14 cellular contexts compared by ENCODE assay signal in the genomic region with DNA sequence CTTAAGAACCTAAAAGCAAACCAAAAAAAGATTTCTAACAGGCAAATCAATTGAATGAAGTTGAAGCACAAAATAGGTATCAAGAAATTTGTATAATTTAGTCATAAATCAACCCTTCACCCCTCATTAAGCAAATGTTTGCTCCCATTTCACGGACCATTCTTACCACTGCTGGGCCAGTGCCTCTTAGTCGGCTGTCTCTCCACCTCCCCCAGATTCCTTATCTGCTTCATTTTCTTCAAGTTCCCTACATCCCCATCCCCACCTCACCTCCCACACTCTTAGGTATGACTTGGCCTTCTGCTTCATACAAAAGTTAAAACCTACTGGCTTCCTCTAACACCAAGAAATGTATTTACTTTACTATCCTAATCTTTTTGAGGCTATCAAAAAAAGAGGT. TPM values are rescaled to one million over a fixed set of nuclear protein-coding genes. Genes with fewer than 3 reads are reported as not detected.
DNase-seq lines count a peak whose midpoint lies in the region; ATAC-seq and TF ChIP-seq lines count a peak whose summit lies in the region.
"Had no signal": no experiment of that assay in that cellular context is flagged by ENCODE, and none has a peak within 500 bp of the region (broad histone marks: within the 10 kb centered on the region; RNA-seq: fewer than 3 reads in every experiment).

No MANE protein-coding gene starts in this region.

- H3K27ac Mint-ChIP-seq in activated naive CD4-positive, alpha-beta T cell treated with anti-CD3 and anti-CD28 coated beads, Interleukin-2, amount 50 U/mL, for 24 hours, result peak overlapping the region; percentile 41
- H3K27ac Mint-ChIP-seq in activated naive CD4-positive, alpha-beta T cell treated with anti-CD3 and anti-CD28 coated beads, Interleukin-2, amount 10 ng/mL, durations not matched to agents 7 days and 5 days, result no peak overlapping the region
- no peak overlapping the region for H3K27ac Mint-ChIP-seq in WTC11
- H3K27ac Mint-ChIP-seq in endothelial cell (ENCODE audit: unreplicated experiment), result peak overlapping the region; percentile 48
- H3K27ac Mint-ChIP-seq in nephron, result peak overlapping the region; percentile 48 to 89 (median 63)
- H3K27ac Mint-ChIP-seq in stimulated activated effector memory CD8-positive, alpha-beta T cell treated with anti-CD3 and anti-CD28 coated beads, Interleukin-12 subunit alpha, Interleukin-12 subunit beta, amount 100 ng/mL, for 72 hours, result no peak overlapping the region
- H3K27ac Mint-ChIP-seq: CD14-positive monocyte had no signal

- no peak overlapping the region for H2AFZ ChIP-seq in PC-9

- no peaks in the 10 kb centered on the region for H3K27me3 Mint-ChIP-seq in activated naive CD4-positive, alpha-beta T cell treated with anti-CD3 and anti-CD28 coated beads, Interleukin-2, amount 50 U/mL, for 24 hours
- no peaks in the 10 kb centered on the region for H3K27me3 Mint-ChIP-seq in activated naive CD4-positive, alpha-beta T cell treated with anti-CD3 and anti-CD28 coated beads, Interleukin-2, amount 10 ng/mL, durations not matched to agents 7 days and 5 days
- no peaks in the 10 kb centered on the region for H3K27me3 Mint-ChIP-seq in WTC11 (ENCODE audit: low read depth)
- H3K27me3 Mint-ChIP-seq in endothelial cell (ENCODE audit: unreplicated experiment), result no peaks in the 10 kb centered on the region
- no peaks in the 10 kb centered on the region for H3K27me3 Mint-ChIP-seq in nephron (ENCODE audit: low read depth)
- H3K27me3 Mint-ChIP-seq: CD8-positive, alpha-beta memory T cell had no signal

- H3K79me2 ChIP-seq in PC-9 (ENCODE audit: low read depth), result no peaks in the 10 kb centered on the region

- intact Hi-C loops in PC-9 (cut with micrococcal nuclease; ENCODE audit: unreplicated experiment), result no loop called here
- intact Hi-C loops in right lobe of liver (cut with DNase I), result no loop called here

- TF ChIP-seq POLR2A in right lobe of liver (IDR thresholded peaks at IDR 0.05), result no peak

- H3K36me3 ChIP-seq in PC-9 (ENCODE audit: low read depth) (peaks cover under 1% of the 10 kb centered on the region; the same call in 1 of the 2 replicates), right lobe of liver (peaks cover 0 to 7% (median 3%) of the 10 kb centered on the region in 4 donors)

- no peaks in the 10 kb centered on the region for H3F3A ChIP-seq in PC-9 (ENCODE audit: insufficient read depth, low read depth)

- H3K4me3 ChIP-seq in PC-9, result no peak overlapping the region
- no peak overlapping the region for H3K4me3 ChIP-seq in right lobe of liver

- H3K4me1 ChIP-seq in PC-9 (replicated peaks; ENCODE audit: insufficient read depth) (no peaks in the 10 kb centered on the region), right lobe of liver (no peaks in the 10 kb centered on the region)
- H3K4me1 ChIP-seq: Caco-2 had no signal

- no peaks in the 10 kb centered on the region for H3K9me3 Mint-ChIP-seq in activated naive CD4-positive, alpha-beta T cell treated with anti-CD3 and anti-CD28 coated beads, Interleukin-2, amount 50 U/mL, for 24 hours
- no peaks in the 10 kb centered on the region for H3K9me3 Mint-ChIP-seq in activated naive CD4-positive, alpha-beta T cell treated with anti-CD3 and anti-CD28 coated beads, Interleukin-2, amount 10 ng/mL, durations not matched to agents 7 days and 5 days
- H3K9me3 Mint-ChIP-seq in WTC11 (no peaks in the 10 kb centered on the region), endothelial cell (ENCODE audit: unreplicated experiment) (no peaks in the 10 kb centered on the region), nephron (no peaks in the 10 kb centered on the region)
- no peaks in the 10 kb centered on the region for H3K9me3 Mint-ChIP-seq in stimulated activated effector memory CD8-positive, alpha-beta T cell treated with anti-CD3 and anti-CD28 coated beads, Interleukin-12 subunit alpha, Interleukin-12 subunit beta, amount 100 ng/mL, for 72 hours
- H3K9me3 Mint-ChIP-seq: CD8-positive, alpha-beta memory T cell had no signal

- H3K4me3 Mint-ChIP-seq in activated naive CD4-positive, alpha-beta T cell treated with anti-CD3 and anti-CD28 coated beads, Interleukin-2, amount 50 U/mL, for 24 hours, result no peak overlapping the region
- H3K4me3 Mint-ChIP-seq in activated naive CD4-positive, alpha-beta T cell treated with anti-CD3 and anti-CD28 coated beads, Interleukin-2, amount 10 ng/mL, durations not matched to agents 7 days and 5 days, result no peak overlapping the region
- no peak overlapping the region for H3K4me3 Mint-ChIP-seq in WTC11
- no peak overlapping the region for H3K4me3 Mint-ChIP-seq in endothelial cell (ENCODE audit: unreplicated experiment)
- no peak overlapping the region for H3K4me3 Mint-ChIP-seq in nephron
- H3K4me3 Mint-ChIP-seq in stimulated activated effector memory CD8-positive, alpha-beta T cell treated with anti-CD3 and anti-CD28 coated beads, Interleukin-12 subunit alpha, Interleukin-12 subunit beta, amount 100 ng/mL, for 72 hours, result no peak overlapping the region
- H3K4me3 Mint-ChIP-seq: CD14-positive monocyte; CD8-positive, alpha-beta memory T cell had no signal

- peaks cover 9% of the 10 kb centered on the region for H3K4me1 Mint-ChIP-seq in activated naive CD4-positive, alpha-beta T cell treated with anti-CD3 and anti-CD28 coated beads, Interleukin-2, amount 50 U/mL, for 24 hours
- peaks cover 2% of the 10 kb centered on the region for H3K4me1 Mint-ChIP-seq in activated naive CD4-positive, alpha-beta T cell treated with anti-CD3 and anti-CD28 coated beads, Interleukin-2, amount 10 ng/mL, durations not matched to agents 7 days and 5 days
- H3K4me1 Mint-ChIP-seq in WTC11 (no peaks in the 10 kb centered on the region), endothelial cell (ENCODE audit: unreplicated experiment) (peaks cover 9% of the 10 kb centered on the region), nephron (peaks cover 17% of the 10 kb centered on the region)
- peaks cover 4% of the 10 kb centered on the region for H3K4me1 Mint-ChIP-seq in stimulated activated effector memory CD8-positive, alpha-beta T cell treated with anti-CD3 and anti-CD28 coated beads, Interleukin-12 subunit alpha, Interleukin-12 subunit beta, amount 100 ng/mL, for 72 hours

- DNase-seq in activated naive CD4-positive, alpha-beta T cell treated with anti-CD3 and anti-CD28 coated beads, Interleukin-2, amount 10 ng/mL, durations not matched to agents 7 days and 5 days, result no peak
- DNase-seq in WTC11 (ENCODE audit: low spot score) (no peak), endothelial cell (ENCODE audit: low spot score) (no peak), PC-9 (no peak), right lobe of liver (no peak)
- no peak for DNase-seq in stimulated activated effector memory CD8-positive, alpha-beta T cell treated with anti-CD3 and anti-CD28 coated beads, Interleukin-12 subunit alpha, Interleukin-12 subunit beta, amount 100 ng/mL, for 72 hours (ENCODE audit: low spot score in 2 of 2)
- DNase-seq: Caco-2; CD8-positive, alpha-beta memory T cell; DMS 273 treated with DMSO at 0.1 percent for 48 hours had no signal

- H3K9me2 ChIP-seq in PC-9 (ENCODE audit: insufficient read depth), result no peaks in the 10 kb centered on the region

- no peak for ATAC-seq in WTC11
- ATAC-seq in stimulated activated effector memory CD8-positive, alpha-beta T cell treated with anti-CD3 and anti-CD28 coated beads, Interleukin-12 subunit alpha, Interleukin-12 subunit beta, amount 100 ng/mL, for 72 hours, result no peak
- ATAC-seq in right lobe of liver, result no peak
- ATAC-seq: HepG2 had no signal

- 75% methylated on average over 2 of the region's 2 CpGs for WGBS in right lobe of liver (ENCODE audit: insufficient coverage, low coverage, low lambda C conversion rate, missing lambda C conversion rate)

- no TSS peak for BruUV-seq in PC-9 (replicated peaks; lab: Mats Ljungman, UMichigan)

- H3K27ac ChIP-seq in PC-9, result no peak overlapping the region
- no peak overlapping the region for H3K27ac ChIP-seq in right lobe of liver
- H3K27ac ChIP-seq: 22Rv1 had no signal

- H3K27me3 ChIP-seq in PC-9 (ENCODE audit: insufficient read depth, low read depth) (no peaks in the 10 kb centered on the region), right lobe of liver (no peaks in the 10 kb centered on the region)

- TF ChIP-seq CTCF in WTC11 (IDR thresholded peaks at IDR 0.05), result no peak
- TF ChIP-seq CTCF in endothelial cell (IDR thresholded peaks at IDR 0.05; ENCODE audit: unreplicated experiment), result no peak
- TF ChIP-seq CTCF in nephron (IDR thresholded peaks at IDR 0.05; ENCODE audit: unreplicated experiment in 3 of 3), result no peak
- no peak for TF ChIP-seq CTCF in PC-9 (conservative IDR thresholded peaks at IDR 0.05)
- TF ChIP-seq CTCF in right lobe of liver (IDR thresholded peaks at IDR 0.05), result no peak

- peaks cover 11% of the 10 kb centered on the region for H3K36me3 Mint-ChIP-seq in activated naive CD4-positive, alpha-beta T cell treated with anti-CD3 and anti-CD28 coated beads, Interleukin-2, amount 50 U/mL, for 24 hours
- peaks cover 7% of the 10 kb centered on the region for H3K36me3 Mint-ChIP-seq in activated naive CD4-positive, alpha-beta T cell treated with anti-CD3 and anti-CD28 coated beads, Interleukin-2, amount 10 ng/mL, durations not matched to agents 7 days and 5 days
- H3K36me3 Mint-ChIP-seq in WTC11, result peaks cover 11% of the 10 kb centered on the region
- no peaks in the 10 kb centered on the region for H3K36me3 Mint-ChIP-seq in endothelial cell (ENCODE audit: low read depth, unreplicated experiment)
- peaks cover 52% of the 10 kb centered on the region for H3K36me3 Mint-ChIP-seq in nephron (ENCODE audit: low read depth)
- peaks cover 22% of the 10 kb centered on the region for H3K36me3 Mint-ChIP-seq in stimulated activated effector memory CD8-positive, alpha-beta T cell treated with anti-CD3 and anti-CD28 coated beads, Interleukin-12 subunit alpha, Interleukin-12 subunit beta, amount 100 ng/mL, for 72 hours

- H4K20me1 ChIP-seq in PC-9 (ENCODE audit: insufficient read depth), result no peaks in the 10 kb centered on the region

- CTCF ChIA-PET in activated naive CD4-positive, alpha-beta T cell treated with anti-CD3 and anti-CD28 coated beads, Interleukin-2, amount 10 ng/mL, durations not matched to agents 7 days and 5 days (lab: Charles Lee), result no interaction called here
- CTCF ChIA-PET in WTC11 (lab: Charles Lee) (no interaction called here), PC-9 (lab: Charles Lee) (no interaction called here)

- POLR2A ChIA-PET in WTC11 (lab: Charles Lee), result interaction anchor here (1.0 kb wide), 1 partner anchor 12 kb away, joined by 4 read pairs; a partner anchor contains a TSS
- POLR2A ChIA-PET in PC-9 (lab: Charles Lee; ENCODE audit: unreplicated experiment), result no interaction called here

- H3K9me3 ChIP-seq in PC-9 (ENCODE audit: insufficient read depth, low read depth), result no peaks in the 10 kb centered on the region
- H3K9me3 ChIP-seq in right lobe of liver, result no peaks in the 10 kb centered on the region
- H3K9me3 ChIP-seq: Caco-2 had no signal

- no peak overlapping the region for H3K4me2 ChIP-seq in PC-9

TF ChIP-seq in WTC11, 78 proteins besides CTCF, POLR2A, EP300 and RAD21 (continues in another document):
- TF ChIP-seq MXD4 (CRISPR knock-in tag; IDR thresholded peaks at IDR 0.05; ENCODE audit: borderline replicate concordance), result no peak

RNA-seq across cellular contexts. Expression of a gene that starts 11.8 kb away (rescaled TPM):
- total RNA-seq in WTC11 (2021) (12.6 to 15.6 TPM (median 14.6 TPM) in 3 replicates), endothelial cell (ENCODE audit: unreplicated experiment) (9.6 TPM), PC-9 (2021) (10.2 and 11.5 TPM in 2 replicates), right lobe of liver (10 to 100 TPM in 1 of 6 experiments, 1 to 10 TPM in 5; 4.8 to 10.1 (median 5.5) TPM)

RNA-seq across cellular contexts. Expression of a gene that starts 60.0 kb away (rescaled TPM):
- 83.4 to 91.0 TPM (median 89.0 TPM) in 3 replicates for total RNA-seq in WTC11 (2021)
- 13.3 TPM for total RNA-seq in endothelial cell (ENCODE audit: unreplicated experiment)
- 21.3 and 22.5 TPM in 2 replicates for total RNA-seq in PC-9 (2021)
- 1 to 10 TPM; 4.4 to 8.5 (median 7.1) TPM for total RNA-seq in right lobe of liver

Comparison
In these comparisons a context has a peak if more than half of its experiments do, and no peak if none do; other contexts are left out.
1. H3K27ac Mint-ChIP-seq: peak in activated naive CD4-positive, alpha-beta T cell treated with anti-CD3 and anti-CD28 coated beads, Interleukin-2, amount 50 U/mL, for 24 hours (single experiment), endothelial cell (single experiment) and nephron (3 of 3); none in activated naive CD4-positive, alpha-beta T cell treated with anti-CD3 and anti-CD28 coated beads, Interleukin-2, amount 10 ng/mL, durations not matched to agents 7 days and 5 days (single experiment), WTC11 (single experiment) and stimulated activated effector memory CD8-positive, alpha-beta T cell treated with anti-CD3 and anti-CD28 coated beads, Interleukin-12 subunit alpha, Interleukin-12 subunit beta, amount 100 ng/mL, for 72 hours (single experiment).